ENCODE assay signal across 21 cellular contexts in the genomic region with DNA sequence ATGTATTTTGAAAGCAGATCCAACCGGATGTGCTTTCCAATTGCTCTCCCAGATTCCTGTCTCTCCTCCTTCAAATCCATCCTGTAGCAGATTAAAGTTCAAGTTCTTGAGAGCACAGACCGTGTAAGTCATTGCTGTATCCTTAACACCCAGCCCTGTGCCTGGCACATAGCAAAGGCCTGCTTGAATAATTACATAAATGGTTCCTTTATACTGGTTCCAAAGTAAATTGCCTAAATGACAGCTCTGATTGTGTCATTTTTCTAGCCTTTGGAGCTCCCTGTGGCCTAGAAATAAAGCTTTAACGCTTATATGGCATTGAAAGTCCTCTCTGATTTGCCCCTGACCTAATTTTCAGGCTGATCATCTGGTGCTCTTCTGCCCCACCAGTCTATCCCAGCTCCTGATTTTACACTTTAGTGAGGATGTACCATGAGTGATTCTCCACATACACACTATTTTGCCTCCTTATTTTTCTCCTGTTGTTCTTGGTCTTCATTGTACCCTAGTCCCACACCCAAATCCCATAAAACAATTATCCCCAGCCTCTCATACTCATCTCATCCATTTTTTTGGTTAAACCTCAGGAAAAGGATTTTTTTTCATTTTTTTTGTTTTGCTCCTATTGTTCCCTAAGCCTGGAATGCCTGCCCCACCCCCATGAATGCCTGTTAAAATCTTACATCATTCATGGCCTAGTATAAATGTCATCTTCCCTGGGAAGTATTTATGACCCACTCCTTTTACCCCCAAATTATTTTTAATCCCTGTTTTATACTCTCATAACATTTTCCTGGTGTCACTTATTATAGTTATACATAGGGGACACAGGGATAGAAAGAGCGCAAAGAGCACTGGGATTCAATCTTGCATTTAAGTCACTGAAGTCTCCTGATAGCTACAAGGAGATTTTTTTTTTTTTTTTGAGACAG. TPM values are rescaled to one million over a fixed set of nuclear protein-coding genes. Genes with fewer than 3 reads are reported as not detected.
DNase-seq lines count a peak whose midpoint lies in the region; ATAC-seq, FAIRE-seq and TF ChIP-seq lines count a peak whose summit lies in the region.
"Had no signal": no experiment of that assay in that cellular context is flagged by ENCODE, and none has a peak within 500 bp of the region (broad histone marks: within the 10 kb centered on the region; RNA-seq: fewer than 3 reads in every experiment).

No MANE protein-coding gene starts in this region.

- no peaks in the 10 kb centered on the region for H3K4me1 ChIP-seq in left ventricle myocardium inferior
- no peaks in the 10 kb centered on the region for H3K4me1 ChIP-seq in astrocyte (ENCODE audit: insufficient read depth, low read length)
- H3K4me1 ChIP-seq: left lung had no signal

- peaks cover 57% of the 10 kb centered on the region for H3K27me3 Mint-ChIP-seq in astrocyte (ENCODE audit: low read depth, unreplicated experiment)
- H3K27me3 Mint-ChIP-seq: activated naive CD8-positive, alpha-beta T cell treated with anti-CD3 and anti-CD28 coated beads, Interleukin-2, amount 50 U/mL, for 24 hours; central memory CD8-positive, alpha-beta T cell had no signal

- H3K27ac ChIP-seq in left ventricle myocardium inferior (replicated peaks) (no peak overlapping the region), astrocyte (ENCODE audit: low read depth, low read length) (no peak overlapping the region)
- H3K27ac ChIP-seq: left lung, ovary had no signal

- H4K20me1 ChIP-seq in astrocyte (ENCODE audit: insufficient read depth, low read length), result no peaks in the 10 kb centered on the region

- no peaks in the 10 kb centered on the region for H3K36me3 ChIP-seq in left ventricle myocardium inferior
- no peaks in the 10 kb centered on the region for H3K36me3 ChIP-seq in astrocyte (ENCODE audit: insufficient read depth, low read length)
- H3K36me3 ChIP-seq: left lung, ovary had no signal

- no peak for FAIRE-seq in astrocyte (lab: Jason Lieb, UNC)
- FAIRE-seq: small intestine, TTC549, urothelium cell line had no signal

- H3K79me2 ChIP-seq in astrocyte (ENCODE audit: insufficient read depth, low read length), result no peaks in the 10 kb centered on the region

- no peaks in the 10 kb centered on the region for H3K36me3 Mint-ChIP-seq in astrocyte (ENCODE audit: low read depth, unreplicated experiment)

- ATAC-seq in left ventricle myocardium superior, result peak; percentile 49
- ATAC-seq in GM21526 (IDR thresholded peaks at IDR 0.05; ENCODE audit: low FRiP score, unreplicated experiment), result no peak
- ATAC-seq in GM19395 (IDR thresholded peaks at IDR 0.05; ENCODE audit: unreplicated experiment), result no peak
- ATAC-seq in GM21528 (IDR thresholded peaks at IDR 0.05; ENCODE audit: low FRiP score, unreplicated experiment), result no peak
- ATAC-seq: activated naive CD8-positive, alpha-beta T cell treated with anti-CD3 and anti-CD28 coated beads, Interleukin-2, amount 50 U/mL, for 24 hours; left lung; SK-N-SH treated with all-trans-retinoic acid at 6 μM for 48 hours had no signal

- H3K27ac Mint-ChIP-seq in astrocyte (ENCODE audit: unreplicated experiment), result peak overlapping the region; percentile 92
- H3K27ac Mint-ChIP-seq: activated naive CD8-positive, alpha-beta T cell treated with anti-CD3 and anti-CD28 coated beads, Interleukin-2, amount 50 U/mL, for 24 hours had no signal

- H3K4me2 ChIP-seq in astrocyte (ENCODE audit: low read length), result no peak overlapping the region

- H2AFZ ChIP-seq in astrocyte (ENCODE audit: low read depth, low read length), result no peak overlapping the region

- H3K4me1 Mint-ChIP-seq in astrocyte (ENCODE audit: low read depth, unreplicated experiment), result peaks cover 11% of the 10 kb centered on the region

- no peaks in the 10 kb centered on the region for H3K27me3 ChIP-seq in left ventricle myocardium inferior (ENCODE audit: low read depth)
- peaks cover 47% of the 10 kb centered on the region for H3K27me3 ChIP-seq in astrocyte (ENCODE audit: insufficient read depth, low read length)
- H3K27me3 ChIP-seq: left lung, ovary had no signal

- H3K9me3 ChIP-seq in left ventricle myocardium inferior (replicated peaks) (no peaks in the 10 kb centered on the region), astrocyte (ENCODE audit: insufficient read depth, low read depth, low read length) (no peaks in the 10 kb centered on the region)
- H3K9me3 ChIP-seq: left lung, ovary had no signal

- H3K9ac ChIP-seq in astrocyte (ENCODE audit: low read length), result no peak overlapping the region

- no peak overlapping the region for H3K4me3 Mint-ChIP-seq in astrocyte (ENCODE audit: unreplicated experiment)
- H3K4me3 Mint-ChIP-seq: activated naive CD8-positive, alpha-beta T cell treated with anti-CD3 and anti-CD28 coated beads, Interleukin-2, amount 50 U/mL, for 24 hours; central memory CD8-positive, alpha-beta T cell had no signal

- H3K9me3 Mint-ChIP-seq in astrocyte (ENCODE audit: unreplicated experiment), result no peaks in the 10 kb centered on the region
- H3K9me3 Mint-ChIP-seq: activated naive CD8-positive, alpha-beta T cell treated with anti-CD3 and anti-CD28 coated beads, Interleukin-2, amount 50 U/mL, for 24 hours; central memory CD8-positive, alpha-beta T cell had no signal

- no peak for DNase-seq in left ventricle myocardium superior
- no peak for DNase-seq in left ventricle myocardium inferior
- no peak for DNase-seq in astrocyte (ENCODE audit: low read depth)
- DNase-seq in medulla oblongata (ENCODE audit: extremely low spot score), result peak; percentile 49
- no peak for DNase-seq in activated effector memory CD4-positive, alpha-beta T cell treated with anti-CD3 and anti-CD28 coated beads, Interleukin-2, amount 50 U/mL, for 16 hours
- DNase-seq: activated naive CD8-positive, alpha-beta T cell treated with anti-CD3 and anti-CD28 coated beads, Interleukin-2, amount 50 U/mL, for 24 hours; COR-L47; Karpas-422; left lung; NCI-H1417 treated with DMSO at 0.1 percent for 48 hours; NCI-H446; ovary; small intestine had no signal

- TF ChIP-seq CTCF in left ventricle myocardium inferior (IDR thresholded peaks at IDR 0.05; ENCODE audit: borderline replicate concordance) (no peak), astrocyte (IDR thresholded peaks at IDR 0.05; ENCODE audit: insufficient read depth, low read depth, low read length) (no peak)

- intact Hi-C loops in left ventricle myocardium superior (cut with micrococcal nuclease), result no loop called here
- intact Hi-C loops in left ventricle myocardium inferior (cut with micrococcal nuclease), result no loop called here

- H3K4me3 ChIP-seq in left ventricle myocardium inferior (no peak overlapping the region), astrocyte (ENCODE audit: insufficient read depth, low read depth, low read length) (no peak overlapping the region)
- H3K4me3 ChIP-seq: left lung, ovary had no signal

RNA-seq across cellular contexts. Expression of gene LINGO4, which starts 4.7 kb away (rescaled TPM):
- total RNA-seq in left ventricle myocardium superior (0.67 TPM), left ventricle myocardium inferior (0.77 TPM), astrocyte (not detected in 2 replicates)
- total RNA-seq: OCI-LY7 had no signal

RNA-seq across cellular contexts. Expression of gene TDRKH, which starts 19.6 kb away (rescaled TPM):
- total RNA-seq in left ventricle myocardium superior, result 5.5 TPM
- total RNA-seq in left ventricle myocardium inferior, result 3.8 TPM
- 6.7 and 7.5 TPM in 2 replicates for total RNA-seq in astrocyte

RNA-seq across cellular contexts. Expression of gene RORC, which starts 21.7 kb away (rescaled TPM):
- total RNA-seq in left ventricle myocardium superior, result 13.0 TPM
- total RNA-seq in left ventricle myocardium inferior, result 10.3 TPM
- total RNA-seq in astrocyte, result not detected in 2 replicates
- total RNA-seq: OCI-LY7 had no signal

RNA-seq across cellular contexts. Expression of gene C2CD4D, which starts 29.7 kb away (rescaled TPM):
- not detected for total RNA-seq in left ventricle myocardium superior
- not detected for total RNA-seq in left ventricle myocardium inferior
- 0.16 and 0.22 TPM in 2 replicates for total RNA-seq in astrocyte
- total RNA-seq: OCI-LY7 had no signal

RNA-seq across cellular contexts. Expression of gene THEM5, which starts 43.6 kb away (rescaled TPM):
- not detected for total RNA-seq in left ventricle myocardium superior
- total RNA-seq in left ventricle myocardium inferior, result not detected
- not detected in 2 replicates for total RNA-seq in astrocyte
- total RNA-seq: left lung, OCI-LY7, ovary had no signal

Comparison
In these comparisons a context has a peak if more than half of its experiments do, and no peak if none do; other contexts are left out.
1. RNA of gene RORC, which starts 21.7 kb away (total RNA-seq): 13.0 TPM in left ventricle myocardium superior (single experiment) and 10.3 TPM in left ventricle myocardium inferior (single experiment); not detected in astrocyte; every median in the first group is over 10 times any median in the second.